Comparison of ENCODE assay signal across 11 cellular contexts in the genomic region with DNA sequence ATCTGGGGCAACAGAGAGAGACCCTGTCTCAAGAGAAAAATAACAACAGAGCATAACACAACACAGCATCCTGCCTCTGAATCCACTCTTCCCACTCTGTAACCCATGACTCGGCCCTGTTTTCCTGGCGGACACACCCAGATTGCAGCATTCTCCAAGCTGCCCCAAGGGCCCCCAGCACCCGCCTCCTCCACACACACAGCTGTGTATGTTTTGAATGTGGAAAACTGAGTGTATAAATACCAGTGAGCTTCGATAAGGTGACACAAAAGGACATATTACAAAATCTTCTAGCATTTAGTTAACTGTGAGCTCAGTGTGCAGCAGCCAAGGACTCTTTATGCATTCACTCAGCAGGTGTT. TPM values are rescaled to one million over a fixed set of nuclear protein-coding genes. Genes with fewer than 3 reads are reported as not detected.
DNase-seq lines count a peak whose midpoint lies in the region; ATAC-seq and TF ChIP-seq lines count a peak whose summit lies in the region.
"Had no signal": no experiment of that assay in that cellular context is flagged by ENCODE, and none has a peak within 500 bp of the region (broad histone marks: within the 10 kb centered on the region; RNA-seq: fewer than 3 reads in every experiment).

No MANE protein-coding gene starts in this region.

- peaks cover 2% of the 10 kb centered on the region for H3K9me3 ChIP-seq in trophoblast cell (ENCODE audit: insufficient read depth, low read depth, low read length)
- H3K9me3 ChIP-seq: testis had no signal

- no peaks in the 10 kb centered on the region for H3K79me1 ChIP-seq in trophoblast cell (ENCODE audit: low read length)

- H3K4me3 ChIP-seq in trophoblast cell (ENCODE audit: low read depth, low read length): no peak overlapping the region
- no peak overlapping the region for H3K4me3 ChIP-seq in dorsolateral prefrontal cortex
- H3K4me3 ChIP-seq: testis had no signal

- H3K4me1 ChIP-seq in foreskin keratinocyte: peaks cover 8% of the 10 kb centered on the region
- H3K4me1 ChIP-seq in trophoblast cell (ENCODE audit: control insufficient read depth in 1 of 2, insufficient read depth in 2 of 2, low read length in 2 of 2): peaks cover 6 to 16% of the 10 kb centered on the region in 2 experiments

- no peak overlapping the region for H2AK5ac ChIP-seq in trophoblast cell (ENCODE audit: low read length)

- peaks cover 47% of the 10 kb centered on the region for H3K4me1 Mint-ChIP-seq in CD14-positive monocyte

- no peak overlapping the region for H4K12ac ChIP-seq in trophoblast cell (ENCODE audit: low read depth, low read length)

- no peak overlapping the region for H3K9ac ChIP-seq in trophoblast cell (ENCODE audit: low read length)

- H4K8ac ChIP-seq in trophoblast cell (ENCODE audit: low read depth, low read length): no peak overlapping the region

- TF ChIP-seq CTCF in CD14-positive monocyte (IDR thresholded peaks at IDR 0.05) (no peak), foreskin keratinocyte (conservative IDR thresholded peaks at IDR 0.05) (no peak), dorsolateral prefrontal cortex (IDR thresholded peaks at IDR 0.05 in 54 of 56, conservative IDR thresholded peaks at IDR 0.05 in 2 of 56; ENCODE audit: low read depth in 1 of 56, partially characterized antibody in 56 of 56) (no peak)

- H2BK120ac ChIP-seq in trophoblast cell (ENCODE audit: insufficient read depth, low read length, poor library complexity): no peak overlapping the region

- H3K4ac ChIP-seq in trophoblast cell (ENCODE audit: low read depth, low read length): no peak overlapping the region

- peaks cover 22 to 49% of the 10 kb centered on the region in 2 donors for H3K36me3 Mint-ChIP-seq in CD14-positive monocyte
- H3K36me3 Mint-ChIP-seq: activated naive CD4-positive, alpha-beta T cell treated with anti-CD3 and anti-CD28 coated beads, Interleukin-2, amount 50 U/mL, for 72 hours had no signal

- H2BK5ac ChIP-seq in trophoblast cell (ENCODE audit: low read depth, low read length, poor library complexity): no peak overlapping the region

- H3K23ac ChIP-seq in trophoblast cell (ENCODE audit: low read length): no peak overlapping the region

- H3K27me3 Mint-ChIP-seq in CD14-positive monocyte (ENCODE audit: low read depth in 3 of 3): peaks cover 0 to 2% (median 0%) of the 10 kb centered on the region in 3 donors

- peak overlapping the region; percentile 10 for H3K27ac ChIP-seq in foreskin keratinocyte
- no peak overlapping the region for H3K27ac ChIP-seq in trophoblast cell (ENCODE audit: low read depth, low read length)
- no peak overlapping the region for H3K27ac ChIP-seq in dorsolateral prefrontal cortex
- H3K27ac ChIP-seq: testis had no signal

- peaks cover 0 to 2% (median 0%) of the 10 kb centered on the region in 7 donors for H3K9me3 Mint-ChIP-seq in CD14-positive monocyte
- H3K9me3 Mint-ChIP-seq: activated naive CD4-positive, alpha-beta T cell treated with anti-CD3 and anti-CD28 coated beads, Interleukin-2, amount 50 U/mL, for 72 hours had no signal

- no peak overlapping the region for H3K4me2 ChIP-seq in trophoblast cell (ENCODE audit: low read length)

- H2BK12ac ChIP-seq in trophoblast cell (ENCODE audit: low read length): no peak overlapping the region

- DNase-seq in CD14-positive monocyte (ENCODE audit: low spot score): no peak
- peak; percentile 54 for DNase-seq in RPMI7951 (ENCODE audit: low read depth)
- peak in 1 of 2 donors; percentile 34 for DNase-seq in foreskin keratinocyte
- peak; percentile 84 to 92 for DNase-seq in trophoblast cell
- DNase-seq in dorsolateral prefrontal cortex: no peak
- no peak for DNase-seq in Ammon's horn (ENCODE audit: low spot score)
- DNase-seq: DMS79, testis had no signal

- no peak overlapping the region for H3K14ac ChIP-seq in trophoblast cell (ENCODE audit: low read length)

- no peak overlapping the region for H3K4me3 Mint-ChIP-seq in CD14-positive monocyte

- no CpG with 5 or more reads among the region's 4 CpGs for WGBS in trophoblast cell (ENCODE audit: extremely low coverage, insufficient coverage, insufficient read length)

- H2AFZ ChIP-seq in trophoblast cell (ENCODE audit: insufficient read depth, low read length, poor library complexity): no peak overlapping the region

- peak overlapping the region; percentile 32 to 91 (median 63) for H3K27ac Mint-ChIP-seq in CD14-positive monocyte

- H3K36me3 ChIP-seq in trophoblast cell (ENCODE audit: control insufficient read depth in 1 of 2, insufficient read depth in 2 of 2, low read length in 2 of 2): no peaks in the 10 kb centered on the region

- no peak overlapping the region for H4K91ac ChIP-seq in trophoblast cell (ENCODE audit: low read depth, low read length)

- ATAC-seq in foreskin keratinocyte: peak; percentile 54
- ATAC-seq in HG03460 (IDR thresholded peaks at IDR 0.05; ENCODE audit: unreplicated experiment): no peak
- ATAC-seq in HG02571 (IDR thresholded peaks at IDR 0.05; ENCODE audit: unreplicated experiment): no peak

- intact Hi-C loops in CD14-positive monocyte (cut with micrococcal nuclease): loop anchor here in 1 of 2 donors (2.0 kb wide), 1 partner anchor 56 kb away; no protein-coding TSS in a partner anchor
- intact Hi-C loops in dorsolateral prefrontal cortex (cut with DNase I): loop anchor here (2.0 to 5.0 kb wide), 2 partner anchors 52 to 56 kb away; no protein-coding TSS in a partner anchor

- no peak overlapping the region for H3K18ac ChIP-seq in trophoblast cell (ENCODE audit: low read length)

- peaks cover 2% of the 10 kb centered on the region for H3K79me2 ChIP-seq in trophoblast cell (ENCODE audit: control insufficient read depth, insufficient read depth, low read length, poor library complexity)

- H3K27me3 ChIP-seq in foreskin keratinocyte (no peaks in the 10 kb centered on the region), trophoblast cell (ENCODE audit: insufficient read depth, low read length) (no peaks in the 10 kb centered on the region), dorsolateral prefrontal cortex (peaks cover 0 to 3% (median 0%) of the 10 kb centered on the region in 45 donors)
- H3K27me3 ChIP-seq: testis had no signal

RNA-seq across cellular contexts. Expression of a gene that starts 13.0 kb away (rescaled TPM):
- polyA plus RNA-seq in CD14-positive monocyte (100 to 1,000 TPM; 145 to 186 TPM), foreskin keratinocyte (31.7 and 35.0 TPM in 2 replicates)
- total RNA-seq in RPMI7951 (2014; rRNA removed; shearing (Covaris generic)): 10.0 and 10.2 TPM in 2 replicates
- total RNA-seq in foreskin keratinocyte (26.1 and 31.8 TPM in 2 replicates), dorsolateral prefrontal cortex (10 to 100 TPM in 45 of 120 experiments, 1 to 10 TPM in 75; 3.8 to 27.2 (median 9.1) TPM)
- polyA plus RNA-seq in trophoblast cell (2013): 43.9 and 45.4 TPM in 2 replicates

Comparison
In these comparisons a context has a peak if more than half of its experiments do, and no peak if none do; other contexts are left out.
1. DNase-seq: peak in RPMI7951 (single experiment) and trophoblast cell (2 of 2); none in CD14-positive monocyte (single experiment), dorsolateral prefrontal cortex (0 of 10) and Ammon's horn (single experiment).